ENCODE assay signal across 1 cellular context in genomic region chr1:228347181-228347580, GRCh38.
TF ChIP-seq lines count a peak whose summit lies in the region.

No MANE protein-coding gene starts in this region.

TF ChIP-seq in H1, 55 proteins besides CTCF, POLR2A, EP300 and RAD21 (continued from another document):
- no peak for TF ChIP-seq E2F6 (IDR thresholded peaks at IDR 0.05)
- no peak for TF ChIP-seq SAP30 (IDR thresholded peaks at IDR 0.05; ENCODE audit: insufficient read depth, insufficient replicate concordance, low read length)
- TF ChIP-seq GTF2F1 (IDR thresholded peaks at IDR 0.05; ENCODE audit: borderline replicate concordance, low read depth, low read length): no peak
- TF ChIP-seq RFX5 (IDR thresholded peaks at IDR 0.05; ENCODE audit: borderline replicate concordance, low read depth, low read length): no peak
- TF ChIP-seq SIX5 (IDR thresholded peaks at IDR 0.05; ENCODE audit: low read depth, low read length): no peak
- no peak for TF ChIP-seq NRF1 (IDR thresholded peaks at IDR 0.05; ENCODE audit: low read depth, low read length)
- no peak for TF ChIP-seq CHD2 (IDR thresholded peaks at IDR 0.05; ENCODE audit: low read length)
- TF ChIP-seq BRCA1 (IDR thresholded peaks at IDR 0.05; ENCODE audit: low read depth, low read length): no peak
TF ChIP-seq in H1: peak in this region for 0.
